ENCODE assay signal across 8 cellular contexts in genomic region chr6:116280161-116280959, GRCh38. TPM values are rescaled to one million over a fixed set of nuclear protein-coding genes. Genes with fewer than 3 reads are reported as not detected.
DNase-seq lines count a peak whose midpoint lies in the region; ATAC-seq, FAIRE-seq and TF ChIP-seq lines count a peak whose summit lies in the region.

No MANE protein-coding gene starts in this region.

- H2BK20ac ChIP-seq in H1 (ENCODE audit: low read length): no peak overlapping the region

- no peak for FAIRE-seq in H1 (lab: Jason Lieb, UNC)

- no peak overlapping the region for H2BK120ac ChIP-seq in H1 (replicated peaks; ENCODE audit: low read depth, low read length)

- peaks cover 10 to 38% of the 10 kb centered on the region in 2 experiments for H3K79me2 ChIP-seq in H1 (ENCODE audit: control insufficient read depth in 1 of 2, insufficient read depth in 2 of 2, low read length in 2 of 2)

- H3K4me3 ChIP-seq in RWPE2 (ENCODE audit: severe bottlenecking) (peak overlapping the region; percentile 73), H1 (ENCODE audit: extremely low read depth in 1 of 4, insufficient read depth in 2 of 4, low read depth in 3 of 4, low read length in 4 of 4) (peak overlapping the region; percentile 89 to 100 (median 92))

- H2BK15ac ChIP-seq in H1 (ENCODE audit: low read length): no peak overlapping the region

- H4K20me1 ChIP-seq in H1 (replicated peaks in 1 of 2; ENCODE audit: control insufficient read depth in 1 of 2, insufficient read depth in 2 of 2, low read length in 2 of 2): peaks cover 10 to 14% of the 10 kb centered on the region in 2 experiments

- no peak overlapping the region for H3K18ac ChIP-seq in H1 (ENCODE audit: extremely low read depth, low read length)

- H3K56ac ChIP-seq in H1 (replicated peaks; ENCODE audit: insufficient read length, low read depth, low read length): no peak overlapping the region

- no peak overlapping the region for H3K14ac ChIP-seq in H1 (ENCODE audit: insufficient read length)

- H3K4me2 ChIP-seq in H1 (ENCODE audit: insufficient read depth in 1 of 2, low read depth in 2 of 2, low read length in 2 of 2): peak overlapping the region; percentile 82 to 98

- peak overlapping the region; percentile 85 to 100 (median 98) for H3K9ac ChIP-seq in H1 (replicated peaks in 1 of 4; ENCODE audit: extremely low read depth in 1 of 4, low read depth in 3 of 4, low read length in 3 of 4)

- H3K4me1 ChIP-seq in RWPE2 (ENCODE audit: insufficient read depth, poor library complexity, severe bottlenecking) (peaks cover 20% of the 10 kb centered on the region), H1 (replicated peaks in 1 of 4; ENCODE audit: control insufficient read depth in 3 of 4, insufficient read depth in 4 of 4, low read length in 3 of 4) (peaks cover 3 to 14% (median 10%) of the 10 kb centered on the region in 4 experiments; a peak in 5 of 7 replicates)

- H4K8ac ChIP-seq in H1 (ENCODE audit: extremely low read depth, insufficient read depth, low read length): no peak overlapping the region

- peak overlapping the region; percentile 79 for H3K27ac ChIP-seq in RWPE2 (ENCODE audit: poor library complexity, severe bottlenecking)
- peak overlapping the region; percentile 82 for H3K27ac ChIP-seq in H1 (ENCODE audit: low read depth, low read length)

- no peak for ATAC-seq in RWPE2 (ENCODE audit: low read depth)
- ATAC-seq in GM18511 (IDR thresholded peaks at IDR 0.05; ENCODE audit: unreplicated experiment): no peak

- WGBS in H1 (ENCODE audit: extremely low coverage in 1 of 2, insufficient coverage in 1 of 2, insufficient read length in 1 of 2, insufficient replicate concordance in 2 of 2, low coverage in 1 of 2, low lambda C conversion rate in 2 of 2, missing lambda C conversion rate in 1 of 2), 2 experiments: 38% methylated on average over 8 of the region's 8 CpGs; no CpG with 5 or more reads in 1 of the 2 experiments

- H3K23me2 ChIP-seq in H1 (ENCODE audit: low read depth, low read length): peaks cover 6% of the 10 kb centered on the region

- H3K36me3 Mint-ChIP-seq in T-helper 1 cell treated with Interleukin-12 subunit alpha and Interleukin-12 subunit beta and Interleukin-4 antibody, amounts not matched to agents 30 μg/mL and 1 μg/mL, for 36 hours (ENCODE audit: low read depth): peaks cover 27% of the 10 kb centered on the region
- peaks cover 37% of the 10 kb centered on the region for H3K36me3 Mint-ChIP-seq in nephron progenitor cell (ENCODE audit: low read depth)

- DNase-seq in T-helper 1 cell (no peak), RWPE2 (ENCODE audit: low spot score) (no peak), H1 (ENCODE audit: low read depth in 1 of 2, low spot score in 2 of 2) (no peak), nephron progenitor cell (no peak), CD1c-positive myeloid dendritic cell (ENCODE audit: extremely low spot score) (no peak)
- no peak for DNase-seq in activated CD8-positive, alpha-beta memory T cell treated with anti-CD3 and anti-CD28 coated beads, Interleukin-2, amount 50 U/mL, for 4 hours

- H3K27me3 Mint-ChIP-seq in T-helper 1 cell treated with Interleukin-12 subunit alpha and Interleukin-12 subunit beta and Interleukin-4 antibody, amounts not matched to agents 30 μg/mL and 1 μg/mL, for 36 hours (ENCODE audit: low read depth): peaks cover 7% of the 10 kb centered on the region
- H3K27me3 Mint-ChIP-seq in nephron progenitor cell (ENCODE audit: low read depth, poor library complexity): no peaks in the 10 kb centered on the region

- no peaks in the 10 kb centered on the region for H3K9me3 Mint-ChIP-seq in T-helper 1 cell treated with Interleukin-12 subunit alpha and Interleukin-12 subunit beta and Interleukin-4 antibody, amounts not matched to agents 30 μg/mL and 1 μg/mL, for 36 hours
- H3K9me3 Mint-ChIP-seq in nephron progenitor cell: peaks cover 5% of the 10 kb centered on the region

- CTCF ChIA-PET in H1 (lab: Charles Lee; ENCODE audit: partially characterized antibody): interaction anchor here (0.7 to 5.3 kb wide), 10 partner anchors 8 to 290 kb away, joined by 3 to 32 read pairs (median 4); no protein-coding TSS in a partner anchor

- TF ChIP-seq RAD21 in H1 (IDR thresholded peaks at IDR 0.05 in 1 of 2, conservative IDR thresholded peaks at IDR 0.05 in 1 of 2; ENCODE audit: low read depth in 2 of 2, low read length in 2 of 2): no peak

- H3K36me3 ChIP-seq in RWPE2 (ENCODE audit: low read depth) (peaks cover 29% of the 10 kb centered on the region), H1 (ENCODE audit: control insufficient read depth in 2 of 4, insufficient read depth in 4 of 4, low read length in 3 of 4) (peaks cover 2 to 12% (median 4%) of the 10 kb centered on the region in 4 experiments; a peak in 3 of 8 replicates)

- no peak overlapping the region for H2AK5ac ChIP-seq in H1 (ENCODE audit: low read depth, low read length)

- peaks cover 6% of the 10 kb centered on the region for H3K79me1 ChIP-seq in H1 (ENCODE audit: low read depth, low read length)

- no peak overlapping the region for H3K23ac ChIP-seq in H1 (ENCODE audit: insufficient read length)

- peak overlapping the region; percentile 48 for H2BK5ac ChIP-seq in H1 (ENCODE audit: low read depth, low read length)

- H4K5ac ChIP-seq in H1 (ENCODE audit: insufficient read length, low read depth, low read length): no peak overlapping the region

- no peak for TF ChIP-seq EP300 in H1 (IDR thresholded peaks at IDR 0.05; ENCODE audit: borderline replicate concordance in 1 of 2, low read depth in 2 of 2, low read length in 2 of 2)

- TF ChIP-seq POLR2A in H1 (IDR thresholded peaks at IDR 0.05; ENCODE audit: control extremely low read depth in 1 of 2, low read depth in 2 of 2, low read length in 2 of 2): no peak

- H2BK12ac ChIP-seq in H1 (ENCODE audit: low read depth, low read length): peak overlapping the region; percentile 54; the same call in 1 of the 2 replicates

- no peak for TF ChIP-seq CTCF in RWPE2 (IDR thresholded peaks at IDR 0.05; ENCODE audit: poor library complexity, severe bottlenecking)
- no peak for TF ChIP-seq CTCF in H1 (IDR thresholded peaks at IDR 0.05; ENCODE audit: control extremely low read depth in 1 of 3, insufficient read depth in 1 of 3, low read depth in 1 of 3, low read length in 3 of 3)
- TF ChIP-seq CTCF in nephron progenitor cell (IDR thresholded peaks at IDR 0.05): no peak

- peak overlapping the region; percentile 97 for H3K4me3 Mint-ChIP-seq in T-helper 1 cell treated with Interleukin-12 subunit alpha and Interleukin-12 subunit beta and Interleukin-4 antibody, amounts not matched to agents 30 μg/mL and 1 μg/mL, for 36 hours
- H3K4me3 Mint-ChIP-seq in nephron progenitor cell: peak overlapping the region; percentile 95

- H2AFZ ChIP-seq in H1 (ENCODE audit: low read length): peak overlapping the region; percentile 69

- peak overlapping the region; percentile 97 for H3K27ac Mint-ChIP-seq in T-helper 1 cell treated with Interleukin-12 subunit alpha and Interleukin-12 subunit beta and Interleukin-4 antibody, amounts not matched to agents 30 μg/mL and 1 μg/mL, for 36 hours
- H3K27ac Mint-ChIP-seq in nephron progenitor cell: peak overlapping the region; percentile 100

- H3K27me3 ChIP-seq in RWPE2 (ENCODE audit: insufficient read depth, poor library complexity, severe bottlenecking) (no peaks in the 10 kb centered on the region), H1 (replicated peaks in 1 of 4; ENCODE audit: control insufficient read depth in 3 of 4, extremely low read depth in 1 of 4, insufficient read depth in 3 of 4, low read length in 3 of 4) (no peaks in the 10 kb centered on the region)

- POLR2A ChIA-PET in H1 (lab: Charles Lee; ENCODE audit: partially characterized antibody): interaction anchor here (0.6 to 4.5 kb wide), 33 partner anchors 8 to 606 kb away, joined by 3 to 37 read pairs (median 4); partner anchors contain the start of genes DSE, RSPH4A, RWDD1 and TSPYL4

- no peaks in the 10 kb centered on the region for H3K9me3 ChIP-seq in RWPE2 (ENCODE audit: severe bottlenecking)
- H3K9me3 ChIP-seq in H1 (ENCODE audit: insufficient read depth in 2 of 2, low read depth in 1 of 2, low read length in 1 of 2): no peaks in the 10 kb centered on the region

- no peak overlapping the region for H4K91ac ChIP-seq in H1 (replicated peaks; ENCODE audit: insufficient read length, low read length)

- H3K4me1 Mint-ChIP-seq in T-helper 1 cell treated with Interleukin-12 subunit alpha and Interleukin-12 subunit beta and Interleukin-4 antibody, amounts not matched to agents 30 μg/mL and 1 μg/mL, for 36 hours (ENCODE audit: low read depth): peaks cover 39% of the 10 kb centered on the region
- peaks cover 62% of the 10 kb centered on the region for H3K4me1 Mint-ChIP-seq in nephron progenitor cell

- H3K4ac ChIP-seq in H1 (replicated peaks; ENCODE audit: insufficient read length, low read depth, low read length): no peak overlapping the region

TF ChIP-seq in H1, 55 proteins besides CTCF, POLR2A, EP300 and RAD21:
- peak; percentile 80 for TF ChIP-seq YY1 (IDR thresholded peaks at IDR 0.05; ENCODE audit: low read depth, low read length)
- TF ChIP-seq HDAC2 (IDR thresholded peaks at IDR 0.05; ENCODE audit: borderline replicate concordance in 1 of 2, low read depth in 2 of 2, low read length in 2 of 2): no peak

RNA-seq across cellular contexts. Expression of gene TSPYL1, which starts 0.6 kb away (rescaled TPM):
- total RNA-seq in H1 (2021; fragmentation: NEBNext Ultra II Directional; extraction: Animal tissue kit (Norgen Biotek cat#: 25700)): 77.9 and 79.1 TPM in 2 replicates
- polyA plus RNA-seq in H1 (2011; rRNA removed): 31.5 and 33.2 TPM in 2 replicates
- 27.3 TPM for polyA plus RNA-seq in H1 (2011; cell fraction: cytosol; rRNA removed)
- 19.8 TPM for polyA plus RNA-seq in H1 (2011; cell fraction: nucleus; rRNA removed)
- polyA plus RNA-seq in H1 (2012, experiment 1 of 2): 36.6 to 49.2 TPM (median 41.4 TPM) in 4 replicates
- polyA plus RNA-seq in H1 (2012, experiment 2 of 2): 19.4 TPM
- 35.9 TPM for polyA plus RNA-seq in H1 (2013, experiment 1 of 2)
- polyA plus RNA-seq in H1 (2013, experiment 2 of 2): 35.1 TPM
- polyA minus RNA-seq in H1 (2011; rRNA and poly(A)+ RNA removed): 86.5 and 91.0 TPM in 2 replicates
- polyA minus RNA-seq in H1 (2011; cell fraction: cytosol; rRNA and poly(A)+ RNA removed): 37.2 TPM
- 34.1 TPM for polyA minus RNA-seq in H1 (2011; cell fraction: nucleus; rRNA and poly(A)+ RNA removed)

RNA-seq across cellular contexts. Expression of gene TSPYL4, which starts 26.5 kb away (rescaled TPM):
- total RNA-seq in H1 (2021; fragmentation: NEBNext Ultra II Directional; extraction: Animal tissue kit (Norgen Biotek cat#: 25700)): 22.6 and 23.3 TPM in 2 replicates
- 16.7 and 20.5 TPM in 2 replicates for polyA plus RNA-seq in H1 (2011; rRNA removed)
- 20.5 TPM for polyA plus RNA-seq in H1 (2011; cell fraction: cytosol; rRNA removed)
- polyA plus RNA-seq in H1 (2011; cell fraction: nucleus; rRNA removed): 14.2 TPM
- 12.8 to 18.6 TPM (median 15.6 TPM) in 4 replicates for polyA plus RNA-seq in H1 (2012, experiment 1 of 2)
- polyA plus RNA-seq in H1 (2012, experiment 2 of 2): 8.5 TPM
- 13.0 TPM for polyA plus RNA-seq in H1 (2013, experiment 1 of 2)
- polyA plus RNA-seq in H1 (2013, experiment 2 of 2): 11.7 TPM
- 26.7 and 30.5 TPM in 2 replicates for polyA minus RNA-seq in H1 (2011; rRNA and poly(A)+ RNA removed)
- polyA minus RNA-seq in H1 (2011; cell fraction: cytosol; rRNA and poly(A)+ RNA removed): 11.4 TPM
- polyA minus RNA-seq in H1 (2011; cell fraction: nucleus; rRNA and poly(A)+ RNA removed): 16.5 TPM
